20 cellular contexts compared by ENCODE assay signal in genomic region chr12:90622431-90622830, GRCh38.
DNase-seq lines count a peak whose midpoint lies in the region; ATAC-seq and TF ChIP-seq lines count a peak whose summit lies in the region.
"Had no signal": no experiment of that assay in that cellular context is flagged by ENCODE, and none has a peak within 500 bp of the region (broad histone marks: within the 10 kb centered on the region; RNA-seq: fewer than 3 reads in every experiment).

No MANE protein-coding gene starts in this region.

- H3K4me3 ChIP-seq in AG04450 (ENCODE audit: low read depth, low read length): no peak overlapping the region
- H3K4me3 ChIP-seq in cardiac fibroblast (replicated peaks in 1 of 2; ENCODE audit: low read depth in 2 of 2, low read length in 2 of 2): no peak overlapping the region
- no peak overlapping the region for H3K4me3 ChIP-seq in coronary artery
- H3K4me3 ChIP-seq: cardiac muscle cell, heart right ventricle, uterus had no signal

- H3K27ac ChIP-seq in AG04450 (ENCODE audit: low read depth, low read length) (peak overlapping the region; percentile 40), coronary artery (no peak overlapping the region)
- H3K27ac ChIP-seq: cardiac muscle cell, heart right ventricle, parathyroid adenoma, uterus had no signal

- ATAC-seq in HG03139 (IDR thresholded peaks at IDR 0.05; ENCODE audit: unreplicated experiment) (no peak), HG02759 (IDR thresholded peaks at IDR 0.05; ENCODE audit: unreplicated experiment) (no peak)

- H3K27me3 ChIP-seq in AG04450 (ENCODE audit: control insufficient read depth, insufficient read depth, low read length): no peaks in the 10 kb centered on the region
- H3K27me3 ChIP-seq: cardiac muscle cell, heart right ventricle, uterus had no signal

- H3K9me3 ChIP-seq in AG04450 (ENCODE audit: control insufficient read depth, insufficient read depth, low read length): no peaks in the 10 kb centered on the region
- H3K9me3 ChIP-seq: heart right ventricle, uterus had no signal

- TF ChIP-seq CTCF in AG04450 (IDR thresholded peaks at IDR 0.05; ENCODE audit: low read depth, low read length) (no peak), cardiac fibroblast (IDR thresholded peaks at IDR 0.05; ENCODE audit: low read depth, low read length) (no peak), coronary artery (IDR thresholded peaks at IDR 0.05) (no peak)

- POLR2A ChIA-PET in AG04450 (lab: Yijun Ruan, JAX): no interaction called here

- CTCF ChIA-PET in AG04450 (lab: Charles Lee): no interaction called here

- DNase-seq in AG04450 (ENCODE audit: low read depth, low spot score): peak; percentile 3
- DNase-seq in NCI-H69 (lab: John Stamatoyannopoulos, UW): peak; percentile 20
- peak; percentile 7 to 44 for DNase-seq in cardiac fibroblast (ENCODE audit: low read depth in 2 of 2)
- peak; percentile 47 for DNase-seq in iris pigment epithelial cell (ENCODE audit: low read depth)
- no peak for DNase-seq in activated CD4-positive, alpha-beta T cell treated with anti-CD3 and anti-CD28 coated beads for 48 hours
- no peak for DNase-seq in coronary artery (ENCODE audit: low spot score)
- DNase-seq: activated CD4-positive, alpha-beta T cell treated with anti-CD3 and anti-CD28 coated beads, Interleukin-2, amount 10 ng/mL, durations not matched to agents 24 days and 14 days; activated naive CD4-positive, alpha-beta T cell treated with anti-CD3 and anti-CD28 coated beads, Interleukin-2, amount 10 ng/mL, durations not matched to agents 7 days and 5 days; COR-L47; GF-D8; heart right ventricle; HFFc6; kidney; NCI-H1048; stimulated activated CD4-positive, alpha-beta T cell treated with anti-CD3 and anti-CD28 coated beads, Interleukin-15, amount 100 ng/mL, for 24 hours; uterus had no signal

Comparison
In these comparisons a context has a peak if more than half of its experiments do, and no peak if none do; other contexts are left out.
1. DNase-seq: peak in AG04450 (single experiment), NCI-H69 (single experiment), cardiac fibroblast (2 of 2) and iris pigment epithelial cell (single experiment); none in activated CD4-positive, alpha-beta T cell treated with anti-CD3 and anti-CD28 coated beads for 48 hours (single experiment) and coronary artery (single experiment).